In the genomic region with DNA sequence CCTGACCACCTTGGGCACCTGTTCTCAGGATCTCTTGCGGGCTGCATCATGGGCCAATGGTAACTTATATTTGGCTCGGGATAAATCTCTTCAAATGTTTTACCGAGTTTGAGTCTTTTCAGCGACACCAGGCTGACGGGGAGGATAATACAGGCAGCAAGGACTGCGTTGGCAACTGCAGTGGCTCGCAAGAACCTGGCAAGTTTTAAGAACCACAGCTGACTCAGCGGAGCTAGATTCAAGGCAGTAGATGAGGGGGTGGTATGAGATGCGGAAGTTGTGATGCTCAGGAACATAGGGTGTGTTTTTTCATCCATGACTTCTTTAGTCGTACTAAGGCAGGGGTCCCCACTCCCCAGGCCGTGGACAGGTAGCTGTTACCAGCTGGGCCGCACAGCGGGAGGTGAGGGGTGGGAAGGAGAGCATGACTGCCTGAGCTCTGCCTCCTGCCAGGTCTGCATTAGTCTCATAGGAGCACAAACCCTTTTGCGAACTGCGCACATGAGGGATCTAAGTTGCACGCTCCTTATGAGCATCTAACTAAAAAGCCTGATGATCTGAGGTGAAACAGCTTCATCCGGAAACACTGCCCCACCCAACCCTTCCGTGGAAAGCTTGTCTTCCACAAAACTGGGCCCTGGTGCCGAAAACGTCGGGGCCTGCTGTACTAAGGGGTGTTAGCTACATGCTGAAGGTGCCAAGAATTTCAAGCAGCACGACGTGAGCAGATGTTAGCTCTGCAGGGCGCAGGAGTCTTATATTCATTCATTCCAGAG, we compare ENCODE assay signal across 18 cellular contexts.
"Had no signal": no experiment of that assay in that cellular context is flagged by ENCODE, and none has a peak within 500 bp of the region (broad histone marks: within the 10 kb centered on the region; RNA-seq: fewer than 3 reads in every experiment).

No MANE protein-coding gene starts in this region.

- H3K4me1 Mint-ChIP-seq: memory B cell had no signal

- H3K4me3 Mint-ChIP-seq: activated CD4-positive, alpha-beta T cell treated with anti-CD3 and anti-CD28 coated beads, Interleukin-2, amount 10 ng/mL, durations not matched to agents 7 days and 5 days; activated naive CD4-positive, alpha-beta T cell treated with anti-CD3 and anti-CD28 coated beads, Interleukin-2, amount 50 U/mL, for 24 hours; central memory CD8-positive, alpha-beta T cell; memory B cell; naive thymus-derived CD4-positive, alpha-beta T cell; T-cell had no signal

- H3K4me1 ChIP-seq: ascending aorta, colonic mucosa, gastrocnemius medialis, tibial nerve, vagina had no signal

- H3K27ac ChIP-seq: ascending aorta, colonic mucosa, gastrocnemius medialis, tibial nerve, vagina had no signal

- H3K36me3 Mint-ChIP-seq: activated naive CD4-positive, alpha-beta T cell treated with anti-CD3 and anti-CD28 coated beads, Interleukin-2, amount 50 U/mL, for 24 hours; memory B cell; T-cell had no signal

- H3K27ac Mint-ChIP-seq: activated CD4-positive, alpha-beta T cell treated with anti-CD3 and anti-CD28 coated beads, Interleukin-2, amount 10 ng/mL, durations not matched to agents 7 days and 5 days; activated naive CD4-positive, alpha-beta T cell treated with anti-CD3 and anti-CD28 coated beads, Interleukin-2, amount 50 U/mL, for 24 hours; memory B cell; naive thymus-derived CD4-positive, alpha-beta T cell; T-cell had no signal

- DNase-seq: activated CD4-positive, alpha-beta T cell treated with anti-CD3 and anti-CD28 coated beads, Interleukin-2, amount 10 ng/mL, durations not matched to agents 7 days and 5 days; activated gamma-delta T cell; colonic mucosa; erythroblast; gastrocnemius medialis; left ventricle myocardium superior; naive thymus-derived CD4-positive, alpha-beta T cell; stimulated activated CD4-positive, alpha-beta T cell treated with anti-CD3 and anti-CD28 coated beads, Interleukin-12 subunit alpha, Interleukin-12 subunit beta, amount 100 ng/mL, for 4 hours; stimulated activated CD4-positive, alpha-beta T cell treated with anti-CD3 and anti-CD28 coated beads, Interleukin-1b, Interleukin-23, amount 100 ng/mL, for 48 hours; stimulated activated naive CD8-positive, alpha-beta T cell treated with anti-CD3 and anti-CD28 coated beads, Interleukin-15, Interleukin-2, amounts not matched to agents 100 U/mL and 50 U/mL, for 24 hours; T-cell; T-helper 9 cell had no signal

- H3K36me3 ChIP-seq: ascending aorta, colonic mucosa, gastrocnemius medialis, tibial nerve, vagina had no signal

- H3K9me3 Mint-ChIP-seq: activated CD4-positive, alpha-beta T cell treated with anti-CD3 and anti-CD28 coated beads, Interleukin-2, amount 10 ng/mL, durations not matched to agents 7 days and 5 days; activated naive CD4-positive, alpha-beta T cell treated with anti-CD3 and anti-CD28 coated beads, Interleukin-2, amount 50 U/mL, for 24 hours; central memory CD8-positive, alpha-beta T cell; memory B cell; naive thymus-derived CD4-positive, alpha-beta T cell; T-cell had no signal

- ATAC-seq: gastrocnemius medialis; left ventricle myocardium superior; naive thymus-derived CD4-positive, alpha-beta T cell; stimulated activated naive CD8-positive, alpha-beta T cell treated with anti-CD3 and anti-CD28 coated beads, Interleukin-15, Interleukin-2, amounts not matched to agents 100 U/mL and 50 U/mL, for 24 hours; T-cell had no signal

- H3K27me3 ChIP-seq: ascending aorta, colonic mucosa, tibial nerve, vagina had no signal

- H3K4me3 ChIP-seq: ascending aorta, colonic mucosa, gastrocnemius medialis, tibial nerve, vagina had no signal
